Comparison of ENCODE assay signal across 20 cellular contexts in genomic region chr9:31582071-31582470, GRCh38.
DNase-seq lines count a peak whose midpoint lies in the region; ATAC-seq, FAIRE-seq and TF ChIP-seq lines count a peak whose summit lies in the region.
"Had no signal": no experiment of that assay in that cellular context is flagged by ENCODE, and none has a peak within 500 bp of the region (broad histone marks: within the 10 kb centered on the region; RNA-seq: fewer than 3 reads in every experiment).

No MANE protein-coding gene starts in this region.

- FAIRE-seq in keratinocyte (lab: Jason Lieb, UNC) (no peak), HTR-8/SVneo (lab: Jason Lieb, UNC) (no peak)
- FAIRE-seq: GM12878, H1, K562 had no signal

- H3K27me3 ChIP-seq in keratinocyte (ENCODE audit: control insufficient read depth, extremely low read depth, insufficient read depth, low read length): no peaks in the 10 kb centered on the region
- H3K27me3 ChIP-seq: BLaER1 had no signal

- no peak for TF ChIP-seq CTCF in keratinocyte (optimal IDR thresholded peaks at IDR 0.05 in 1 of 3, IDR thresholded peaks at IDR 0.05 in 1 of 3, conservative IDR thresholded peaks at IDR 0.05 in 1 of 3; ENCODE audit: extremely low read depth in 1 of 3, insufficient read depth in 2 of 3, low read length in 3 of 3)

- H4K20me1 ChIP-seq in keratinocyte (ENCODE audit: control insufficient read depth, extremely low read depth, insufficient read depth, low read length): no peaks in the 10 kb centered on the region
- H4K20me1 ChIP-seq: BLaER1 had no signal

- H3K27ac ChIP-seq in keratinocyte (ENCODE audit: control insufficient read depth, insufficient read depth, low read length): no peak overlapping the region
- H3K27ac ChIP-seq: 22Rv1, BLaER1, HL-60 had no signal

- DNase-seq in NCI-H2171 treated with DMSO at 0.1 percent for 48 hours (lab: John Stamatoyannopoulos, UW) (peak; percentile 14), NCI-H2171 (lab: John Stamatoyannopoulos, UW) (no peak), NCI-H82 (lab: John Stamatoyannopoulos, UW) (peak; percentile 87), keratinocyte (ENCODE audit: low read depth, low spot score) (no peak), HTR-8/SVneo (ENCODE audit: insufficient read length, low spot score) (no peak), T1000 (lab: John Stamatoyannopoulos, UW) (no peak)
- no peak for DNase-seq in activated naive CD4-positive, alpha-beta T cell treated with Interleukin-2 at 50 U/mL for 16 hours
- DNase-seq: AML-193; Caco-2; CD8-positive, alpha-beta memory T cell; DMS79; HCEC 1CT; HFFc6 had no signal

- H3K79me2 ChIP-seq in keratinocyte (ENCODE audit: control insufficient read depth, insufficient read depth, low read length): no peaks in the 10 kb centered on the region

- H3K9me1 ChIP-seq in keratinocyte (ENCODE audit: control insufficient read depth, extremely low read depth, insufficient read depth, low read length): no peaks in the 10 kb centered on the region

- no peak overlapping the region for H3K4me3 ChIP-seq in keratinocyte (ENCODE audit: control insufficient read depth in 2 of 3, extremely low read depth in 1 of 3, insufficient read depth in 2 of 3, low read depth in 1 of 3, low read length in 3 of 3)
- H3K4me3 ChIP-seq: BLaER1, GM12878, K562 had no signal

- H3K9me3 ChIP-seq in keratinocyte (ENCODE audit: control insufficient read depth, low read depth, low read length): no peaks in the 10 kb centered on the region
- H3K9me3 ChIP-seq: BLaER1, Caco-2 had no signal

- no peak for ATAC-seq in GM19397 (IDR thresholded peaks at IDR 0.05; ENCODE audit: unreplicated experiment)
- ATAC-seq: GM12878, K562 had no signal

- peak overlapping the region; percentile 46 for H2AFZ ChIP-seq in keratinocyte (ENCODE audit: control insufficient read depth, low read length)

- H3K4me2 ChIP-seq in keratinocyte (ENCODE audit: control insufficient read depth, extremely low read depth, insufficient read depth, low read depth, low read length): no peak overlapping the region
- H3K4me2 ChIP-seq: BLaER1 had no signal

- H3K9ac ChIP-seq in keratinocyte (ENCODE audit: control insufficient read depth, extremely low read depth, insufficient read depth, low read length): no peak overlapping the region
- H3K9ac ChIP-seq: BLaER1 had no signal

- peaks cover 2% of the 10 kb centered on the region for H3K4me1 ChIP-seq in keratinocyte (ENCODE audit: control insufficient read depth, extremely low read depth, insufficient read depth, low read length)
- H3K4me1 ChIP-seq: Caco-2 had no signal

- dilution Hi-C loops in keratinocyte (cut with MboI; ENCODE audit: extremely low pct_ligation_motif_present, low sequenced_read_pairs): no loop called here

- H3K36me3 ChIP-seq in keratinocyte (ENCODE audit: control insufficient read depth in 2 of 2, extremely low read depth in 1 of 2, insufficient read depth in 2 of 2, low read length in 2 of 2): no peaks in the 10 kb centered on the region
- H3K36me3 ChIP-seq: BLaER1 had no signal

Comparison
In these comparisons a context has a peak if more than half of its experiments do, and no peak if none do; other contexts are left out.
1. DNase-seq: peak in NCI-H2171 treated with DMSO at 0.1 percent for 48 hours (single experiment) and NCI-H82 (single experiment); none in NCI-H2171 (single experiment), keratinocyte (single experiment), HTR-8/SVneo (single experiment), activated naive CD4-positive, alpha-beta T cell treated with Interleukin-2 at 50 U/mL for 16 hours (single experiment) and T1000 (single experiment).